In the genomic region with DNA sequence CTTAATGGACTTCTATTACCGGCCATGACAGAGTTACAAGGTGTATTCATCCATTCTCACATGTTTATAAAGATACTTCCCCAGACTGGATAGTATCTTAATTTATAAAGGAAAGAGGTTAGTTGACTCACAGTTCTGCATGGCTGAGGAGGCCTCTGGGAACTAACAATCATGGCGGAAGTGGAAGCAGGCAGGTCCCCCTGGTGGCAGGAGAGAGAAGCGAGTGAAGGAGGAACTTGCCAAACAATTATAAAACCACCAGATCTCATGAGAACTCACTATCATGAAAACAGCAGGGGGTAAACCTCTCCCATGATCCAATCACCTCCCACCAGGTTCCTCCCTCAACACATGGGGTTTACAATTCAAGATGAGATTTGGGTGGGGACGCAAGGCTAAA, we compare ENCODE assay signal across 8 cellular contexts.
DNase-seq lines count a peak whose midpoint lies in the region; ATAC-seq and TF ChIP-seq lines count a peak whose summit lies in the region.

No MANE protein-coding gene starts in this region.

- no peaks in the 10 kb centered on the region for H3K27me3 ChIP-seq in GM23248 (replicated peaks; ENCODE audit: insufficient read depth)
- H3K27me3 ChIP-seq in hepatocyte, result no peaks in the 10 kb centered on the region
- no peaks in the 10 kb centered on the region for H3K27me3 ChIP-seq in spleen (replicated peaks in 1 of 7)

- no peak overlapping the region for H2AFZ ChIP-seq in GM23248
- H2AFZ ChIP-seq in hepatocyte, result no peak overlapping the region

- TF ChIP-seq POLR2A in spleen (IDR thresholded peaks at IDR 0.05), result no peak

- H3K9me2 ChIP-seq in GM23248 (ENCODE audit: insufficient read depth) (no peaks in the 10 kb centered on the region), hepatocyte (replicated peaks; ENCODE audit: insufficient read depth) (no peaks in the 10 kb centered on the region)

- H3K79me2 ChIP-seq in GM23248 (ENCODE audit: insufficient read depth) (no peaks in the 10 kb centered on the region), hepatocyte (no peaks in the 10 kb centered on the region)

- no peak overlapping the region for H3K9ac ChIP-seq in GM23248

- TF ChIP-seq CTCF in GM12874 (IDR thresholded peaks at IDR 0.05; ENCODE audit: insufficient read depth, low read depth, low read length) (peak; percentile 58), hepatocyte (IDR thresholded peaks at IDR 0.05; ENCODE audit: poor library complexity) (peak; percentile 16), spleen (IDR thresholded peaks at IDR 0.05 in 8 of 11, conservative IDR thresholded peaks at IDR 0.05 in 3 of 11) (peak in 1 of 11 experiments; percentile 29)

- H3K4me3 ChIP-seq in GM23248 (no peak overlapping the region), hepatocyte (no peak overlapping the region), spleen (no peak overlapping the region)

- intact Hi-C loops in spleen (cut with DNase I; ENCODE audit: low total_unique reads) (no loop called here), left ventricle myocardium superior (cut with micrococcal nuclease) (no loop called here)

- H3K9me3 ChIP-seq in GM23248 (ENCODE audit: low read depth) (no peaks in the 10 kb centered on the region), hepatocyte (ENCODE audit: low read depth) (no peaks in the 10 kb centered on the region), spleen (no peaks in the 10 kb centered on the region)

- H3F3A ChIP-seq in GM23248 (ENCODE audit: insufficient read depth), result no peaks in the 10 kb centered on the region

- in situ Hi-C loops in GM23248 (cut with MboI), result loop anchor here (25.0 kb wide), 1 partner anchor 647 kb away; no protein-coding TSS in a partner anchor

- no peaks in the 10 kb centered on the region for H4K20me1 ChIP-seq in GM23248 (ENCODE audit: insufficient read depth)
- H4K20me1 ChIP-seq in hepatocyte (ENCODE audit: insufficient read depth, poor library complexity, severe bottlenecking), result no peaks in the 10 kb centered on the region

- H3K4me2 ChIP-seq in GM23248 (ENCODE audit: unreplicated experiment) (no peak overlapping the region), hepatocyte (no peak overlapping the region)

- H3K36me3 ChIP-seq in GM23248 (ENCODE audit: low read depth) (no peaks in the 10 kb centered on the region), hepatocyte (replicated peaks; ENCODE audit: insufficient read depth, low read depth) (no peaks in the 10 kb centered on the region), spleen (no peaks in the 10 kb centered on the region)

- peak; percentile 34 for DNase-seq in GM23248
- DNase-seq in NCI-H69 (lab: John Stamatoyannopoulos, UW), result peak; percentile 63
- peak; percentile 7 for DNase-seq in hepatocyte (ENCODE audit: low spot score)
- no peak for DNase-seq in central memory CD4-positive, alpha-beta T cell
- DNase-seq in spleen, result no peak
- no peak for DNase-seq in retina
- DNase-seq in left ventricle myocardium superior, result no peak

- WGBS in GM23248 (ENCODE audit: low coverage in 1 of 2, low lambda C conversion rate in 2 of 2, missing lambda C conversion rate in 2 of 2), 2 experiments, result 62 to 68% methylated on average over 4 of the region's 4 CpGs
- 94% methylated on average over 4 of the region's 4 CpGs for WGBS in hepatocyte (ENCODE audit: low lambda C conversion rate, missing lambda C conversion rate)
- WGBS in spleen, 5 donors, result 88 to 92% (median 90%) methylated on average over 4 of the region's 4 CpGs

- ATAC-seq in left ventricle myocardium superior, result no peak

- H3K27ac ChIP-seq in GM23248 (no peak overlapping the region), hepatocyte (no peak overlapping the region), spleen (no peak overlapping the region)

- H3K4me1 ChIP-seq in GM23248 (ENCODE audit: insufficient read depth) (peaks cover 15% of the 10 kb centered on the region), hepatocyte (ENCODE audit: insufficient read depth) (no peaks in the 10 kb centered on the region), spleen (no peaks in the 10 kb centered on the region)

Comparison
In these comparisons a context has a peak if more than half of its experiments do, and no peak if none do; other contexts are left out.
1. DNase-seq: peak in GM23248 (single experiment), NCI-H69 (single experiment) and hepatocyte (single experiment); none in central memory CD4-positive, alpha-beta T cell (single experiment), spleen (single experiment), retina (single experiment) and left ventricle myocardium superior (single experiment).